11 cellular contexts compared by ENCODE assay signal in the genomic region with DNA sequence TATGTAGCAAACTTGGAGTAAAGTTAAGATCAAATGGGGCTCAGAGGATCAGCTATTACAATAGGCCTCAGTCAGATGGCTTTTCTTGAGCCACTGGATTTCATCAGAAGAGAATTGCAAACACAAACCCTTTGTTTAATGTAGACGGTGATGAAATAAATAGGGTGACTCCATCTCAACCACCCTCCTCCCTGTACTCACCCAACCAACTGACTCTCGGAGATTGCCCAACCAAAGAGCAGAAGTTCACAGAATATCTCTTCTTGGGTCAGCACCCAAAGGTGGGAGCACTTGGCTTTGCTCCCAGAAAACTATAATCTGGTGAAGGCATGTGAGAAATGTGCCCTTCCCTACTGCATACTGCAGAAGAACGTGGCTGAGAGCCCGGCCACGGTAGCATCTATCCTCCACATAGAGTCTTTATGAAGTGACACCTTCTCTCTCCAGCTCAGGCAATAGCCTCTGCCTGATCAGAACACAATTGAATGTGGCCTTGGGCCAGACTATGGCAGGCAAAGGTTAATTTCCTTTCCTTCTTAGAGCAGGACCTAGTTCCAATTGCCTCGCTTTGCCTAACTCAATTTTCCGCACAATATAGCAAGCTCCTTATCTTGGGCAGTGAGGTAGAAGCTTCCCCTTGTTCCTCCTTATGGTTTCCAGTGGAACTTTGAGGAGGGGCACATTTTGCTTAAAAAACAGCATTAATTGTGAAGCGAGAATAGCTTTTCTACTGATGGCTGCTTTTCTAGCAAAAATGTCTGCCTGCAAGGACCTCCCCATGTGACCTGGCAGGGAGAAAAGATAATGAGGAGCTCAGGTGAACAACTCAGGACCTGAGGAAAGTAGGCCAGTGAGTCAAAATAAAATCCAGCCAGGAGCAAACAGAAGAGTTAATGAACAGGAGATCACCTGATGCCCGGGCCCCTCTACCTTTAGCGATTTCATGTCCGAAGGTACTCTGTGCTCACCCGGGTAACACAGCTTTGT.
DNase-seq lines count a peak whose midpoint lies in the region; ATAC-seq, FAIRE-seq and TF ChIP-seq lines count a peak whose summit lies in the region.
"Had no signal": no experiment of that assay in that cellular context is flagged by ENCODE, and none has a peak within 500 bp of the region (broad histone marks: within the 10 kb centered on the region; RNA-seq: fewer than 3 reads in every experiment).

No MANE protein-coding gene starts in this region.

- FAIRE-seq in astrocyte (lab: Jason Lieb, UNC) = no peak
- FAIRE-seq: GM18507 had no signal

- no peak for TF ChIP-seq POLR2A in suprapubic skin (IDR thresholded peaks at IDR 0.05)

- H3K27me3 Mint-ChIP-seq in astrocyte (ENCODE audit: low read depth, unreplicated experiment) = no peaks in the 10 kb centered on the region
- no peaks in the 10 kb centered on the region for H3K27me3 Mint-ChIP-seq in activated T-helper 17 cell treated with anti-CD3 and anti-CD28 coated beads, Interleukin-2, amount 50 U/mL, for 72 hours

- WGBS in suprapubic skin = 86% methylated on average over 12 of the region's 12 CpGs

- no peak for TF ChIP-seq CTCF in astrocyte (IDR thresholded peaks at IDR 0.05; ENCODE audit: insufficient read depth, low read depth, low read length)
- no peak for TF ChIP-seq CTCF in suprapubic skin (IDR thresholded peaks at IDR 0.05)

- H3K36me3 ChIP-seq in astrocyte (ENCODE audit: insufficient read depth, low read length) (no peaks in the 10 kb centered on the region), suprapubic skin (no peaks in the 10 kb centered on the region)

- no peaks in the 10 kb centered on the region for H3K79me2 ChIP-seq in astrocyte (ENCODE audit: insufficient read depth, low read length)

- H4K20me1 ChIP-seq in astrocyte (ENCODE audit: insufficient read depth, low read length) = no peaks in the 10 kb centered on the region

- H3K4me3 ChIP-seq in astrocyte (ENCODE audit: insufficient read depth, low read depth, low read length) (no peak overlapping the region), suprapubic skin (no peak overlapping the region)
- H3K4me3 ChIP-seq: coronary artery had no signal

- H3K4me3 Mint-ChIP-seq in astrocyte (ENCODE audit: unreplicated experiment) = no peak overlapping the region
- no peak overlapping the region for H3K4me3 Mint-ChIP-seq in activated T-helper 17 cell treated with anti-CD3 and anti-CD28 coated beads, Interleukin-2, amount 50 U/mL, for 72 hours

- peaks cover 15% of the 10 kb centered on the region for H3K4me1 Mint-ChIP-seq in astrocyte (ENCODE audit: low read depth, unreplicated experiment)
- no peaks in the 10 kb centered on the region for H3K4me1 Mint-ChIP-seq in activated T-helper 17 cell treated with anti-CD3 and anti-CD28 coated beads, Interleukin-2, amount 50 U/mL, for 72 hours

- H3K9me3 Mint-ChIP-seq in astrocyte (ENCODE audit: unreplicated experiment) = peaks cover 3% of the 10 kb centered on the region
- H3K9me3 Mint-ChIP-seq in activated T-helper 17 cell treated with anti-CD3 and anti-CD28 coated beads, Interleukin-2, amount 50 U/mL, for 72 hours = no peaks in the 10 kb centered on the region

- H3K27ac ChIP-seq in astrocyte (ENCODE audit: low read depth, low read length) (no peak overlapping the region), suprapubic skin (peak overlapping the region; percentile 81)

- H3K36me3 Mint-ChIP-seq in astrocyte (ENCODE audit: low read depth, unreplicated experiment) = peaks cover 8% of the 10 kb centered on the region
- no peaks in the 10 kb centered on the region for H3K36me3 Mint-ChIP-seq in activated T-helper 17 cell treated with anti-CD3 and anti-CD28 coated beads, Interleukin-2, amount 50 U/mL, for 72 hours (ENCODE audit: low read depth)

- no peak overlapping the region for H3K27ac Mint-ChIP-seq in astrocyte (ENCODE audit: unreplicated experiment)
- H3K27ac Mint-ChIP-seq in activated T-helper 17 cell treated with anti-CD3 and anti-CD28 coated beads, Interleukin-2, amount 50 U/mL, for 72 hours = no peak overlapping the region

- DNase-seq in HuH-7 (ENCODE audit: low spot score) (peak; percentile 20), astrocyte (ENCODE audit: low read depth) (peak; percentile 92), iris pigment epithelial cell (ENCODE audit: low read depth) (peak; percentile 98), suprapubic skin (ENCODE audit: low spot score in 2 of 2) (no peak), activated T-cell treated with anti-CD3 and anti-CD28 coated beads for 4 hours (no peak), cerebellum (ENCODE audit: low spot score) (no peak)
- DNase-seq: T-helper 2 cell had no signal

- H3K27me3 ChIP-seq in astrocyte (ENCODE audit: insufficient read depth, low read length) (no peaks in the 10 kb centered on the region), suprapubic skin (no peaks in the 10 kb centered on the region)

- H2AFZ ChIP-seq in astrocyte (ENCODE audit: low read depth, low read length) = no peak overlapping the region

- H3K4me1 ChIP-seq in astrocyte (ENCODE audit: insufficient read depth, low read length) (peaks cover 16% of the 10 kb centered on the region), suprapubic skin (peaks cover 48% of the 10 kb centered on the region)

- no peak overlapping the region for H3K4me2 ChIP-seq in astrocyte (ENCODE audit: low read length)

- H3K9me3 ChIP-seq in astrocyte (ENCODE audit: insufficient read depth, low read depth, low read length) = no peaks in the 10 kb centered on the region
- no peaks in the 10 kb centered on the region for H3K9me3 ChIP-seq in suprapubic skin

- no peak overlapping the region for H3K9ac ChIP-seq in astrocyte (ENCODE audit: low read length)

- ATAC-seq in activated T-helper 17 cell treated with anti-CD3 and anti-CD28 coated beads, Interleukin-2, amount 50 U/mL, for 72 hours (replicated peaks) = no peak
- no peak for ATAC-seq in GM21825 (IDR thresholded peaks at IDR 0.05; ENCODE audit: unreplicated experiment)

- TF ChIP-seq EP300 in suprapubic skin (IDR thresholded peaks at IDR 0.05) = no peak

Comparison
In these comparisons a context has a peak if more than half of its experiments do, and no peak if none do; other contexts are left out.
1. DNase-seq: peak in HuH-7 (single experiment), astrocyte (single experiment) and iris pigment epithelial cell (single experiment); none in suprapubic skin (0 of 2), activated T-cell treated with anti-CD3 and anti-CD28 coated beads for 4 hours (single experiment) and cerebellum (single experiment).